35 cellular contexts compared by ENCODE assay signal in genomic region chr19:7327802-7328201, GRCh38.
"Had no signal": no experiment of that assay in that cellular context is flagged by ENCODE, and none has a peak within 500 bp of the region (broad histone marks: within the 10 kb centered on the region; RNA-seq: fewer than 3 reads in every experiment).

No MANE protein-coding gene starts in this region.

- H3K4me3 ChIP-seq: MG63 had no signal

- DNase-seq: Karpas-422, Kasumi-1, KBM-7, KG1, MG63, MM.1S, MV-4-11, NCI-H1048, NCI-H1092, NCI-H1092 treated with DMSO at 0.1 percent for 48 hours, NCI-H1105, NCI-H1105 treated with DMSO at 0.1 percent for 48 hours, NCI-H1417, NCI-H1417 treated with DMSO at 0.1 percent for 48 hours, NCI-H1436, NCI-H1436 treated with DMSO at 0.1 percent for 48 hours, NCI-H146, NCI-H1694, NCI-H1694 treated with DMSO at 0.1 percent for 48 hours, NCI-H187, NCI-H187 treated with DMSO at 0.1 percent for 48 hours, NCI-H1930, NCI-H2029, NCI-H2029 treated with DMSO at 0.1 percent for 48 hours, NCI-H2081, NCI-H2081 treated with DMSO at 0.1 percent for 48 hours, NCI-H2107, NCI-H2171, NCI-H2171 treated with DMSO at 0.1 percent for 48 hours, NCI-H2227 treated with DMSO at 0.1 percent for 48 hours, NCI-H226, NCI-H345, NCI-H446, NCI-H446 treated with DMSO at 0.1 percent for 48 hours had no signal

- H3K9ac ChIP-seq: KMS-11 had no signal

- H3K36me3 ChIP-seq: MG63 had no signal

- H3K27ac ChIP-seq: KMS-11 had no signal

- H3K4me2 ChIP-seq: KMS-11 had no signal
